1 cellular context compared by ENCODE assay signal in the genomic region with DNA sequence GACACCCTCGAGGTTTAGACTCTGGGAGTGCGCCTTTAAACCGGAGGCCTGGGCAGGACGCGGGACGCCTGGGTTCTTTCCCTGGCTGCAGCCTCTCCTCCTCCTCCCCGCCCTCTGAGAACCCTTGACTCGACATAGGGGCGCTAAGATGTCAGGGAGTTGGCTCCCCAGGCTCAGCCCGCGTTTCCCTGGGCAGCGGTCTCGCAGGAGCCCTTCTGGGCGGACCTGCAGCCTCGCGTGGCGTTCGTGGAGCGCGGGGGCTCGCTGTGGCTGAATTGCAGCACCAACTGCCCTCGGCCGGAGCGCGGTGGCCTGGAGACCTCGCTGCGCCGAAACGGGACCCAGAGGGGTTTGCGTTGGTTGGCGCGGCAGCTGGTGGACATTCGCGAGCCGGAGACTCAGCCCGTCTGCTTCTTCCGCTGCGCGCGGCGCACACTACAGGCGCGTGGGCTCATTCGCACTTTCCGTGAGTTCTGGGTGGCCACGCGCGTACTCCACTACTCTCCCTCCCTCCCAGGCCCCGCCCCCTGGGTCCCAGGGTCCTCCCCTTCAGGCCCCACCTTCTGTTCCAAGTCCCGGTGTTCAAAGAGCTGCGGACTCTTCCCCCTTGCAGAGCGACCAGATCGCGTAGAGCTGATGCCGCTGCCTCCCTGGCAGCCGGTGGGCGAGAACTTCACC.
TF ChIP-seq lines count a peak whose summit lies in the region.

No MANE protein-coding gene starts in this region.

TF ChIP-seq in neural cell, 6 proteins besides CTCF, POLR2A, EP300 and RAD21 (continued from another document):
- TF ChIP-seq, protein P1, sequence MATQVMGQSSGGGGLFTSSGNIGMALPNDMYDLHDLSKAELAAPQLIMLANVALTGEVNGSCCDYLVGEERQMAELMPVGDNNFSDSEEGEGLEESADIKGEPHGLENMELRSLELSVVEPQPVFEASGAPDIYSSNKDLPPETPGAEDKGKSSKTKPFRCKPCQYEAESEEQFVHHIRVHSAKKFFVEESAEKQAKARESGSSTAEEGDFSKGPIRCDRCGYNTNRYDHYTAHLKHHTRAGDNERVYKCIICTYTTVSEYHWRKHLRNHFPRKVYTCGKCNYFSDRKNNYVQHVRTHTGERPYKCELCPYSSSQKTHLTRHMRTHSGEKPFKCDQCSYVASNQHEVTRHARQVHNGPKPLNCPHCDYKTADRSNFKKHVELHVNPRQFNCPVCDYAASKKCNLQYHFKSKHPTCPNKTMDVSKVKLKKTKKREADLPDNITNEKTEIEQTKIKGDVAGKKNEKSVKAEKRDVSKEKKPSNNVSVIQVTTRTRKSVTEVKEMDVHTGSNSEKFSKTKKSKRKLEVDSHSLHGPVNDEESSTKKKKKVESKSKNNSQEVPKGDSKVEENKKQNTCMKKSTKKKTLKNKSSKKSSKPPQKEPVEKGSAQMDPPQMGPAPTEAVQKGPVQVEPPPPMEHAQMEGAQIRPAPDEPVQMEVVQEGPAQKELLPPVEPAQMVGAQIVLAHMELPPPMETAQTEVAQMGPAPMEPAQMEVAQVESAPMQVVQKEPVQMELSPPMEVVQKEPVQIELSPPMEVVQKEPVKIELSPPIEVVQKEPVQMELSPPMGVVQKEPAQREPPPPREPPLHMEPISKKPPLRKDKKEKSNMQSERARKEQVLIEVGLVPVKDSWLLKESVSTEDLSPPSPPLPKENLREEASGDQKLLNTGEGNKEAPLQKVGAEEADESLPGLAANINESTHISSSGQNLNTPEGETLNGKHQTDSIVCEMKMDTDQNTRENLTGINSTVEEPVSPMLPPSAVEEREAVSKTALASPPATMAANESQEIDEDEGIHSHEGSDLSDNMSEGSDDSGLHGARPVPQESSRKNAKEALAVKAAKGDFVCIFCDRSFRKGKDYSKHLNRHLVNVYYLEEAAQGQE (IDR thresholded peaks at IDR 0.05; ENCODE audit: borderline replicate concordance), result no peak
- TF ChIP-seq SMC3 (conservative IDR thresholded peaks at IDR 0.05; ENCODE audit: poor library complexity) (no peak), TAF1 (IDR thresholded peaks at IDR 0.05; ENCODE audit: low read depth) (no peak), POLR2AphosphoS5 (IDR thresholded peaks at IDR 0.05) (no peak)
TF ChIP-seq in neural cell: peak in this region for 0.
